In genomic region chr1:65793359-65793732, GRCh38 we compare ENCODE assay signal across 10 cellular contexts. TPM values are rescaled to one million over a fixed set of nuclear protein-coding genes. Genes with fewer than 3 reads are reported as not detected.
DNase-seq lines count a peak whose midpoint lies in the region; ATAC-seq, FAIRE-seq and TF ChIP-seq lines count a peak whose summit lies in the region.
"Had no signal": no experiment of that assay in that cellular context is flagged by ENCODE, and none has a peak within 500 bp of the region (broad histone marks: within the 10 kb centered on the region; RNA-seq: fewer than 3 reads in every experiment).

No MANE protein-coding gene starts in this region.

- H3K36me3 ChIP-seq in breast epithelium (no peaks in the 10 kb centered on the region), mammary epithelial cell (ENCODE audit: insufficient read depth, low read length) (no peaks in the 10 kb centered on the region), kidney (ENCODE audit: control insufficient read depth in 1 of 2, insufficient read depth in 2 of 2, low read length in 2 of 2) (no peaks in the 10 kb centered on the region), upper lobe of left lung (no peaks in the 10 kb centered on the region)

- intact Hi-C loops in breast epithelium (cut with DNase I; ENCODE audit: low total_unique reads): no loop called here
- intact Hi-C loops in mammary epithelial cell (cut with micrococcal nuclease): no loop called here
- intact Hi-C loops in kidney (cut with DNase I): no loop called here

- no peak overlapping the region for H3K27ac ChIP-seq in breast epithelium
- no peak overlapping the region for H3K27ac ChIP-seq in mammary epithelial cell (ENCODE audit: insufficient read depth, low read depth, low read length)
- H3K27ac ChIP-seq in kidney (ENCODE audit: low read depth in 2 of 2, low read length in 2 of 2): no peak overlapping the region
- no peak overlapping the region for H3K27ac ChIP-seq in upper lobe of left lung
- H3K27ac ChIP-seq: VCaP had no signal

- CTCF ChIA-PET in mammary epithelial cell (lab: Charles Lee; ENCODE audit: low non-redundant PET): no interaction called here

- no TSS peak for BruUV-seq in mammary epithelial cell (replicated peaks; lab: Mats Ljungman, UMichigan)

- TF ChIP-seq EP300 in upper lobe of left lung (IDR thresholded peaks at IDR 0.05): no peak

- no peaks in the 10 kb centered on the region for H4K20me1 ChIP-seq in mammary epithelial cell (ENCODE audit: insufficient read depth, low read length)

- TF ChIP-seq POLR2A in breast epithelium (IDR thresholded peaks at IDR 0.05): no peak
- TF ChIP-seq POLR2A in upper lobe of left lung (IDR thresholded peaks at IDR 0.05): no peak

- peaks cover 0 to 13% of the 10 kb centered on the region in 2 donors for H3K9me3 ChIP-seq in breast epithelium
- H3K9me3 ChIP-seq in mammary epithelial cell (replicated peaks; ENCODE audit: insufficient read depth, low read length): peaks cover 2% of the 10 kb centered on the region
- H3K9me3 ChIP-seq in kidney (ENCODE audit: control insufficient read depth in 1 of 2, low read length in 2 of 2): peaks cover 3 to 5% of the 10 kb centered on the region in 2 donors
- H3K9me3 ChIP-seq in upper lobe of left lung: peaks cover 0 to 6% (median 3%) of the 10 kb centered on the region in 4 donors

- H3K4me2 ChIP-seq in mammary epithelial cell (ENCODE audit: insufficient read depth, low read depth, low read length): no peak overlapping the region

- no peaks in the 10 kb centered on the region for H3K4me1 ChIP-seq in breast epithelium
- H3K4me1 ChIP-seq in mammary epithelial cell (ENCODE audit: insufficient read depth, low read length): no peaks in the 10 kb centered on the region
- no peaks in the 10 kb centered on the region for H3K4me1 ChIP-seq in kidney (ENCODE audit: control insufficient read depth in 1 of 2, insufficient read depth in 1 of 2, low read depth in 1 of 2, low read length in 2 of 2)
- peaks cover 10 to 22% (median 14%) of the 10 kb centered on the region in 4 donors for H3K4me1 ChIP-seq in upper lobe of left lung

- H3K27me3 ChIP-seq in breast epithelium: peaks cover 5 to 41% of the 10 kb centered on the region in 2 donors
- H3K27me3 ChIP-seq in mammary epithelial cell (ENCODE audit: insufficient read depth, low read length): peaks cover 28% of the 10 kb centered on the region
- H3K27me3 ChIP-seq in upper lobe of left lung: peaks cover 0 to 21% (median 5%) of the 10 kb centered on the region in 4 donors

- 7% methylated on average over 14 of the region's 20 CpGs for WGBS in mammary epithelial cell (ENCODE audit: low coverage, missing lambda C conversion rate)
- 5 to 11% methylated on average over 17 to 20 of the region's 20 CpGs for WGBS in upper lobe of left lung, 2 donors

- H3K79me2 ChIP-seq in mammary epithelial cell (ENCODE audit: insufficient read depth, low read length): no peaks in the 10 kb centered on the region

- no peak overlapping the region for H2AFZ ChIP-seq in mammary epithelial cell (ENCODE audit: low read depth, low read length)

- dilution Hi-C loops in mammary epithelial cell (cut with HindIII; ENCODE audit: low sequenced_read_pairs): no loop called here

- no peak for TF ChIP-seq CTCF in breast epithelium (IDR thresholded peaks at IDR 0.05)
- TF ChIP-seq CTCF in mammary epithelial cell (conservative IDR thresholded peaks at IDR 0.05 in 1 of 2, IDR thresholded peaks at IDR 0.05 in 1 of 2; ENCODE audit: extremely low read depth in 1 of 2, insufficient read depth in 1 of 2, low read depth in 1 of 2, low read length in 2 of 2): no peak
- no peak for TF ChIP-seq CTCF in kidney (IDR thresholded peaks at IDR 0.05; ENCODE audit: borderline replicate concordance, extremely low read depth, insufficient read depth)
- TF ChIP-seq CTCF in upper lobe of left lung (IDR thresholded peaks at IDR 0.05): no peak

- FAIRE-seq in kidney (lab: Jason Lieb, UNC): no peak
- FAIRE-seq: endometrium had no signal

- H3K9ac ChIP-seq in mammary epithelial cell (ENCODE audit: insufficient read depth, low read length) (no peak overlapping the region), kidney (ENCODE audit: low read length in 2 of 2) (no peak overlapping the region)

- ATAC-seq in upper lobe of left lung (ENCODE audit: low FRiP score in 2 of 2) (peak in 1 of 2 donors; percentile 34), HG03045 (IDR thresholded peaks at IDR 0.05; ENCODE audit: unreplicated experiment) (no peak), GM21423 (IDR thresholded peaks at IDR 0.05; ENCODE audit: unreplicated experiment) (no peak)

- DNase-seq in breast epithelium (ENCODE audit: low spot score in 2 of 2) (no peak), mammary epithelial cell (no peak), astrocyte of the hippocampus (ENCODE audit: low read depth, low spot score) (peak; percentile 34), kidney (peak; percentile 57), upper lobe of left lung (peak in 1 of 2 donors; percentile 56), COR-L47 (lab: John Stamatoyannopoulos, UW) (no peak)

- in situ Hi-C loops in mammary epithelial cell (cut with MboI; ENCODE audit: low sequenced_read_pairs in 2 of 2): no loop called here

- peak overlapping the region; percentile 30 to 60 (median 46) for H3K4me3 ChIP-seq in breast epithelium
- no peak overlapping the region for H3K4me3 ChIP-seq in mammary epithelial cell (replicated peaks in 1 of 3; ENCODE audit: insufficient read depth in 1 of 3, low read depth in 2 of 3, low read length in 3 of 3)
- H3K4me3 ChIP-seq in kidney (ENCODE audit: low read length in 2 of 2): no peak overlapping the region
- H3K4me3 ChIP-seq in upper lobe of left lung: peak overlapping the region in 3 of 4 donors; percentile 31 to 48 (median 45)

RNA-seq across cellular contexts. Expression of gene PDE4B, which starts 0.7 kb away (rescaled TPM):
- 100 to 1,000 TPM in 1 of 3 donors, 10 to 100 TPM in 1, 1 to 10 TPM in 1; 8.0 to 207 (median 54.4) TPM for total RNA-seq in breast epithelium
- 1 to 10 TPM in 1 of 2 donors, not detected in 1; 3.8 TPM for total RNA-seq in mammary epithelial cell
- polyA plus RNA-seq in mammary epithelial cell: 0.02 TPM
- polyA minus RNA-seq in mammary epithelial cell: not detected
- total RNA-seq in kidney: 8.7 TPM
- polyA plus RNA-seq in kidney (ENCODE audit: insufficient read depth, low read depth, low replicate concordance): 2.0 TPM
- 10 to 100 TPM in 5 of 6 donors, 1 to 10 TPM in 1; 8.1 to 61.6 (median 15.9) TPM for total RNA-seq in upper lobe of left lung

Comparison
In these comparisons a context has a peak if more than half of its experiments do, and no peak if none do; other contexts are left out.
1. H3K4me3 ChIP-seq: peak in breast epithelium (3 of 3) and upper lobe of left lung (3 of 4); none in mammary epithelial cell (0 of 3) and kidney (0 of 2).
2. DNase-seq: peak in astrocyte of the hippocampus (single experiment) and kidney (single experiment); none in breast epithelium (0 of 2), mammary epithelial cell (single experiment) and COR-L47 (single experiment).